In genomic region chr20:42844751-42845150, GRCh38 we compare ENCODE assay signal across 30 cellular contexts.
"Had no signal": no experiment of that assay in that cellular context is flagged by ENCODE, and none has a peak within 500 bp of the region (broad histone marks: within the 10 kb centered on the region; RNA-seq: fewer than 3 reads in every experiment).

No MANE protein-coding gene starts in this region.

- H3K4me3 ChIP-seq: adrenal gland, ascending aorta, body of pancreas, breast epithelium, cardiac muscle cell had no signal

- H3K9me3 ChIP-seq: adrenal gland, ascending aorta, body of pancreas, breast epithelium had no signal

- H3K27me3 ChIP-seq: adrenal gland, ascending aorta, body of pancreas, brain microvascular endothelial cell, breast epithelium, cardiac muscle cell had no signal

- H3K36me3 ChIP-seq: adrenal gland, ascending aorta, brain microvascular endothelial cell, breast epithelium, cardiac muscle cell had no signal

- DNase-seq: activated effector memory CD4-positive, alpha-beta T cell treated with anti-CD3 and anti-CD28 coated beads, Interleukin-2, amount 50 U/mL, for 16 hours; activated effector memory CD4-positive, alpha-beta T cell treated with Interleukin-2 at 50 U/mL for 16 hours; activated gamma-delta T cell; activated gamma-delta T cell treated with Interleukin-2 at 50 U/mL for 16 hours; activated naive CD4-positive, alpha-beta T cell; activated naive CD4-positive, alpha-beta T cell treated with anti-CD3 and anti-CD28 coated beads for 36 hours; activated naive CD4-positive, alpha-beta T cell treated with anti-CD3 and anti-CD28 coated beads, Interleukin-2, amount 10 ng/mL, durations not matched to agents 7 days and 5 days; activated naive CD4-positive, alpha-beta T cell treated with anti-CD3 and anti-CD28 coated beads, Interleukin-2, amount 50 U/mL, for 16 hours; activated naive CD4-positive, alpha-beta T cell treated with Interleukin-2 at 50 U/mL for 16 hours; activated naive CD8-positive, alpha-beta T cell treated with anti-CD3 and anti-CD28 coated beads for 36 hours; activated naive CD8-positive, alpha-beta T cell treated with anti-CD3 and anti-CD28 coated beads, Interleukin-2, amount 10 ng/mL, durations not matched to agents 7 days and 5 days; activated naive CD8-positive, alpha-beta T cell treated with anti-CD3 and anti-CD28 coated beads, Interleukin-2, amount 50 U/mL, for 24 hours; activated T-cell treated with anti-CD3 and anti-CD28 coated beads, Interleukin-2, amount 50 U/mL, for 1 hour; activated T-cell treated with anti-CD3 and anti-CD28 coated beads, Interleukin-2, amount 50 U/mL, for 24 hours; activated T-cell treated with anti-CD3 and anti-CD28 coated beads, Interleukin-2, amount 50 U/mL, for 4 hours; activated T-cell treated with anti-CD3 and anti-CD28 coated beads, Interleukin-2, amount 50 U/mL, for 48 hours; activated T-cell treated with anti-CD3 and anti-CD28 coated beads, Interleukin-2, amount 50 U/mL, for 72 hours; adrenal gland; amniotic stem cell; amygdala; anterior cingulate cortex; aorta; body of pancreas; brain microvascular endothelial cell; caudate nucleus; central memory CD4-positive, alpha-beta T cell; cerebellar nuclear complex had no signal

- H3K4me1 ChIP-seq: adrenal gland, ascending aorta, body of pancreas, breast epithelium had no signal

- H3K27ac ChIP-seq: adrenal gland, ascending aorta, body of pancreas, brain microvascular endothelial cell, breast epithelium, cardiac muscle cell had no signal
